Comparison of ENCODE assay signal across 1 cellular context in genomic region chr6:158626360-158627167, GRCh38.
A peak's percentile ranks its signal among the peaks of the same experiment; 100 is the strongest.
TF ChIP-seq lines count a peak whose summit lies in the region.

No MANE protein-coding gene starts in this region.

TF ChIP-seq in HEK293, 187 proteins besides CTCF, POLR2A, EP300 and RAD21 (continued from another document and continues in another):
- TF ChIP-seq, protein P1, sequence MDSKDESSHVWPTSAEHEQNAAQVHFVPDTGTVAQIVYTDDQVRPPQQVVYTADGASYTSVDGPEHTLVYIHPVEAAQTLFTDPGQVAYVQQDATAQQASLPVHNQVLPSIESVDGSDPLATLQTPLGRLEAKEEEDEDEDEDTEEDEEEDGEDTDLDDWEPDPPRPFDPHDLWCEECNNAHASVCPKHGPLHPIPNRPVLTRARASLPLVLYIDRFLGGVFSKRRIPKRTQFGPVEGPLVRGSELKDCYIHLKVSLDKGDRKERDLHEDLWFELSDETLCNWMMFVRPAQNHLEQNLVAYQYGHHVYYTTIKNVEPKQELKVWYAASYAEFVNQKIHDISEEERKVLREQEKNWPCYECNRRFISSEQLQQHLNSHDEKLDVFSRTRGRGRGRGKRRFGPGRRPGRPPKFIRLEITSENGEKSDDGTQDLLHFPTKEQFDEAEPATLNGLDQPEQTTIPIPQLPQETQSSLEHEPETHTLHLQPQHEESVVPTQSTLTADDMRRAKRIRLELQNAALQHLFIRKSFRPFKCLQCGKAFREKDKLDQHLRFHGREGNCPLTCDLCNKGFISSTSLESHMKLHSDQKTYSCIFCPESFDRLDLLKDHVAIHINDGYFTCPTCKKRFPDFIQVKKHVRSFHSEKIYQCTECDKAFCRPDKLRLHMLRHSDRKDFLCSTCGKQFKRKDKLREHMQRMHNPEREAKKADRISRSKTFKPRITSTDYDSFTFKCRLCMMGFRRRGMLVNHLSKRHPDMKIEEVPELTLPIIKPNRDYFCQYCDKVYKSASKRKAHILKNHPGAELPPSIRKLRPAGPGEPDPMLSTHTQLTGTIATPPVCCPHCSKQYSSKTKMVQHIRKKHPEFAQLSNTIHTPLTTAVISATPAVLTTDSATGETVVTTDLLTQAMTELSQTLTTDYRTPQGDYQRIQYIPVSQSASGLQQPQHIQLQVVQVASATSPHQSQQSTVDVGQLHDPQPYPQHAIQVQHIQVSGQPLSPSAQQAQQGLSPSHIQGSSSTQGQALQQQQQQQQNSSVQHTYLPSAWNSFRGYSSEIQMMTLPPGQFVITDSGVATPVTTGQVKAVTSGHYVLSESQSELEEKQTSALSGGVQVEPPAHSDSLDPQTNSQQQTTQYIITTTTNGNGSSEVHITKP (tag by site-specific recombination; IDR thresholded peaks at IDR 0.05), result no peak
- TF ChIP-seq ZNF529 (tag by site-specific recombination; IDR thresholded peaks at IDR 0.05; ENCODE audit: insufficient replicate concordance) (no peak), ZNF239 (tag by site-specific recombination; IDR thresholded peaks at IDR 0.05) (no peak), ZNF19 (tag by site-specific recombination; IDR thresholded peaks at IDR 0.05; ENCODE audit: low read depth) (no peak), ZNF785 (tag by site-specific recombination; IDR thresholded peaks at IDR 0.05) (no peak), ZNF747 (tag by site-specific recombination; IDR thresholded peaks at IDR 0.05) (no peak), ZFP69B (tag by site-specific recombination; IDR thresholded peaks at IDR 0.05) (no peak), OSR2 (tag by site-specific recombination; IDR thresholded peaks at IDR 0.05) (no peak; the same call in 1 of the 2 replicates), ZNF155 (tag by site-specific recombination; IDR thresholded peaks at IDR 0.05) (no peak), ZNF248 (tag by site-specific recombination; IDR thresholded peaks at IDR 0.05) (no peak), AEBP2 (tag by site-specific recombination; IDR thresholded peaks at IDR 0.05; ENCODE audit: borderline replicate concordance) (no peak), ZNF76 (tag by site-specific recombination; IDR thresholded peaks at IDR 0.05; ENCODE audit: borderline replicate concordance, low read depth) (no peak), ZNF10 (tag by site-specific recombination; IDR thresholded peaks at IDR 0.05) (no peak), ZNF202 (tag by site-specific recombination; IDR thresholded peaks at IDR 0.05; ENCODE audit: borderline replicate concordance) (no peak), REPIN1 (tag by site-specific recombination; IDR thresholded peaks at IDR 0.05; ENCODE audit: low read depth) (no peak), ZBTB26 (tag by site-specific recombination; optimal IDR thresholded peaks at IDR 0.05) (no peak), FEZF1 (tag by site-specific recombination; IDR thresholded peaks at IDR 0.05) (no peak), ZNF174 (tag by site-specific recombination; IDR thresholded peaks at IDR 0.05) (no peak), IKZF3 (tag by site-specific recombination; IDR thresholded peaks at IDR 0.05) (no peak), PRDM2 (tag by site-specific recombination; IDR thresholded peaks at IDR 0.05; ENCODE audit: borderline replicate concordance) (no peak), ZFHX2 (tag by site-specific recombination; conservative IDR thresholded peaks at IDR 0.05) (peak; percentile 91), ZNF132 (tag by site-specific recombination; IDR thresholded peaks at IDR 0.05; ENCODE audit: borderline replicate concordance) (no peak), ZIC2 (tag by site-specific recombination; IDR thresholded peaks at IDR 0.05) (no peak), ELK4 (IDR thresholded peaks at IDR 0.05; ENCODE audit: borderline replicate concordance, low read depth, low read length) (no peak), ZNF112 (tag by site-specific recombination; IDR thresholded peaks at IDR 0.05) (no peak), ZNF37A (tag by site-specific recombination; IDR thresholded peaks at IDR 0.05) (no peak), ZNF555 (tag by site-specific recombination; conservative IDR thresholded peaks at IDR 0.05) (no peak), ZNF561 (tag by site-specific recombination; IDR thresholded peaks at IDR 0.05; ENCODE audit: borderline replicate concordance) (no peak), ZNF266 (tag by site-specific recombination; IDR thresholded peaks at IDR 0.05; ENCODE audit: low read depth) (no peak), EGR2 (tag by site-specific recombination; IDR thresholded peaks at IDR 0.05; ENCODE audit: low read depth) (peak; percentile 97), ZNF302 (tag by site-specific recombination; IDR thresholded peaks at IDR 0.05; ENCODE audit: low read depth) (no peak), ZXDB (tag by site-specific recombination; IDR thresholded peaks at IDR 0.05) (no peak)
- TF ChIP-seq, protein P2, sequence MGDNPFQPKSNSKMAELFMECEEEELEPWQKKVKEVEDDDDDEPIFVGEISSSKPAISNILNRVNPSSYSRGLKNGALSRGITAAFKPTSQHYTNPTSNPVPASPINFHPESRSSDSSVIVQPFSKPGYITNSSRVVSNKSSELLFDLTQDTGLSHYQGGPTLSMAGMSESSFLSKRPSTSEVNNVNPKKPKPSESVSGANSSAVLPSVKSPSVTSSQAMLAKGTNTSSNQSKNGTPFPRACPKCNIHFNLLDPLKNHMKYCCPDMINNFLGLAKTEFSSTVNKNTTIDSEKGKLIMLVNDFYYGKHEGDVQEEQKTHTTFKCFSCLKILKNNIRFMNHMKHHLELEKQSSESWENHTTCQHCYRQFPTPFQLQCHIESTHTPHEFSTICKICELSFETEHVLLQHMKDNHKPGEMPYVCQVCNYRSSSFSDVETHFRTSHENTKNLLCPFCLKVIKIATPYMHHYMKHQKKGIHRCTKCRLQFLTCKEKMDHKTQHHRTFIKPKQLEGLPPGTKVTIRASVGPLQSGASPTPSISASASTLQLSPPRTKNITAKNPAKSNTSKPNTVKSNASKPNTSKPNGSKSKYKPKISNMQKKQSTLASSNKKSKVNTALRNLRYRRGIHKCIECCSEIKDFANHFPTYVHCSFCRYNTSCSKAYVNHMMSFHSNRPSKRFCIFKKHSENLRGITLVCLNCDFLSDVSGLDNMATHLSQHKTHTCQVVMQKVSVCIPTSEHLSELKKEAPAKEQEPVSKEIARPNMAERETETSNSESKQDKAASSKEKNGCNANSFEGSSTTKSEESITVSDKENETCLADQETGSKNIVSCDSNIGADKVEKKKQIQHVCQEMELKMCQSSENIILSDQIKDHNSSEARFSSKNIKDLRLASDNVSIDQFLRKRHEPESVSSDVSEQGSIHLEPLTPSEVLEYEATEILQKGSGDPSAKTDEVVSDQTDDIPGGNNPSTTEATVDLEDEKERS (tag by site-specific recombination; IDR thresholded peaks at IDR 0.05), result no peak
- TF ChIP-seq, protein P3, sequence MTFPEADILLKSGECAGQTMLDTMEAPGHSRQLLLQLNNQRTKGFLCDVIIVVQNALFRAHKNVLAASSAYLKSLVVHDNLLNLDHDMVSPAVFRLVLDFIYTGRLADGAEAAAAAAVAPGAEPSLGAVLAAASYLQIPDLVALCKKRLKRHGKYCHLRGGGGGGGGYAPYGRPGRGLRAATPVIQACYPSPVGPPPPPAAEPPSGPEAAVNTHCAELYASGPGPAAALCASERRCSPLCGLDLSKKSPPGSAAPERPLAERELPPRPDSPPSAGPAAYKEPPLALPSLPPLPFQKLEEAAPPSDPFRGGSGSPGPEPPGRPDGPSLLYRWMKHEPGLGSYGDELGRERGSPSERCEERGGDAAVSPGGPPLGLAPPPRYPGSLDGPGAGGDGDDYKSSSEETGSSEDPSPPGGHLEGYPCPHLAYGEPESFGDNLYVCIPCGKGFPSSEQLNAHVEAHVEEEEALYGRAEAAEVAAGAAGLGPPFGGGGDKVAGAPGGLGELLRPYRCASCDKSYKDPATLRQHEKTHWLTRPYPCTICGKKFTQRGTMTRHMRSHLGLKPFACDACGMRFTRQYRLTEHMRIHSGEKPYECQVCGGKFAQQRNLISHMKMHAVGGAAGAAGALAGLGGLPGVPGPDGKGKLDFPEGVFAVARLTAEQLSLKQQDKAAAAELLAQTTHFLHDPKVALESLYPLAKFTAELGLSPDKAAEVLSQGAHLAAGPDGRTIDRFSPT (tag by site-specific recombination; IDR thresholded peaks at IDR 0.05), result no peak
- TF ChIP-seq, protein P4, sequence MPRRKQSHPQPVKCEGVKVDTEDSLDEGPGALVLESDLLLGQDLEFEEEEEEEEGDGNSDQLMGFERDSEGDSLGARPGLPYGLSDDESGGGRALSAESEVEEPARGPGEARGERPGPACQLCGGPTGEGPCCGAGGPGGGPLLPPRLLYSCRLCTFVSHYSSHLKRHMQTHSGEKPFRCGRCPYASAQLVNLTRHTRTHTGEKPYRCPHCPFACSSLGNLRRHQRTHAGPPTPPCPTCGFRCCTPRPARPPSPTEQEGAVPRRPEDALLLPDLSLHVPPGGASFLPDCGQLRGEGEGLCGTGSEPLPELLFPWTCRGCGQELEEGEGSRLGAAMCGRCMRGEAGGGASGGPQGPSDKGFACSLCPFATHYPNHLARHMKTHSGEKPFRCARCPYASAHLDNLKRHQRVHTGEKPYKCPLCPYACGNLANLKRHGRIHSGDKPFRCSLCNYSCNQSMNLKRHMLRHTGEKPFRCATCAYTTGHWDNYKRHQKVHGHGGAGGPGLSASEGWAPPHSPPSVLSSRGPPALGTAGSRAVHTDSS (tag by site-specific recombination; IDR thresholded peaks at IDR 0.05), result no peak
- TF ChIP-seq, protein P5, sequence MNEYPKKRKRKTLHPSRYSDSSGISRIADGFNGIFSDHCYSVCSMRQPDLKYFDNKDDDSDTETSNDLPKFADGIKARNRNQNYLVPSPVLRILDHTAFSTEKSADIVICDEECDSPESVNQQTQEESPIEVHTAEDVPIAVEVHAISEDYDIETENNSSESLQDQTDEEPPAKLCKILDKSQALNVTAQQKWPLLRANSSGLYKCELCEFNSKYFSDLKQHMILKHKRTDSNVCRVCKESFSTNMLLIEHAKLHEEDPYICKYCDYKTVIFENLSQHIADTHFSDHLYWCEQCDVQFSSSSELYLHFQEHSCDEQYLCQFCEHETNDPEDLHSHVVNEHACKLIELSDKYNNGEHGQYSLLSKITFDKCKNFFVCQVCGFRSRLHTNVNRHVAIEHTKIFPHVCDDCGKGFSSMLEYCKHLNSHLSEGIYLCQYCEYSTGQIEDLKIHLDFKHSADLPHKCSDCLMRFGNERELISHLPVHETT (tag by site-specific recombination; IDR thresholded peaks at IDR 0.05), result no peak
